Comparison of ENCODE assay signal across 17 cellular contexts in genomic region chr6:161127071-161127740, GRCh38.
A peak's percentile ranks its signal among the peaks of the same experiment; 100 is the strongest.
DNase-seq lines count a peak whose midpoint lies in the region; ATAC-seq, FAIRE-seq and TF ChIP-seq lines count a peak whose summit lies in the region.
"Had no signal": no experiment of that assay in that cellular context is flagged by ENCODE, and none has a peak within 500 bp of the region (broad histone marks: within the 10 kb centered on the region; RNA-seq: fewer than 3 reads in every experiment).

No MANE protein-coding gene starts in this region.

- H3K9me1 ChIP-seq in K562 (ENCODE audit: control insufficient read depth, insufficient read depth, low read length) = no peaks in the 10 kb centered on the region

- intact Hi-C loops in activated CD4-positive, alpha-beta memory T cell treated with anti-CD3 and anti-CD28 coated beads for 36 hours (cut with micrococcal nuclease) = loop anchor here (5.0 kb wide), 1 partner anchor 100 kb away; no protein-coding TSS in a partner anchor
- intact Hi-C loops in K562 (cut with micrococcal nuclease) = no loop called here

- H3K4me1 ChIP-seq in K562 (replicated peaks in 1 of 2; ENCODE audit: control insufficient read depth in 2 of 2, insufficient read depth in 2 of 2, low read length in 2 of 2) (no peaks in the 10 kb centered on the region), osteoblast (ENCODE audit: insufficient read depth, low read length) (peaks cover 7% of the 10 kb centered on the region)
- H3K4me1 ChIP-seq: Peyer's patch had no signal

- CTCF ChIA-PET in activated CD4-positive, alpha-beta memory T cell treated with anti-CD3 and anti-CD28 coated beads for 36 hours (lab: Charles Lee) = interaction anchor here (1.2 kb wide), 1 partner anchor 51 kb away, joined by 3 read pairs; no protein-coding TSS in a partner anchor
- CTCF ChIA-PET in activated CD4-positive, alpha-beta memory T cell treated with anti-CD3 and anti-CD28 coated beads, Interleukin-2, amount 10 ng/mL, durations not matched to agents 7 days and 5 days (lab: Charles Lee) = interaction anchor here (1.0 kb wide), 1 partner anchor 247 kb away, joined by 3 read pairs; no protein-coding TSS in a partner anchor
- CTCF ChIA-PET in K562 (lab: Yijun Ruan, JAX; ENCODE audit: low intra/inter-chr PET ratio) = no interaction called here
- CTCF ChIA-PET in activated CD8-positive, alpha-beta memory T cell treated with anti-CD3 and anti-CD28 coated beads, Interleukin-2, amount 10 ng/mL, durations not matched to agents 7 days and 5 days (lab: Charles Lee) = no interaction called here

- BruUV-seq in K562 (replicated peaks; lab: Mats Ljungman, UMichigan) = no TSS peak

- no peak for TF ChIP-seq POLR2A in K562 (conservative IDR thresholded peaks at IDR 0.05)

- H3K27me3 Mint-ChIP-seq in activated CD4-positive, alpha-beta memory T cell treated with anti-CD3 and anti-CD28 coated beads for 36 hours = no peaks in the 10 kb centered on the region
- H3K27me3 Mint-ChIP-seq in activated CD4-positive, alpha-beta memory T cell treated with anti-CD3 and anti-CD28 coated beads, Interleukin-2, amount 10 ng/mL, durations not matched to agents 7 days and 5 days = no peaks in the 10 kb centered on the region
- H3K27me3 Mint-ChIP-seq in activated CD8-positive, alpha-beta memory T cell treated with anti-CD3 and anti-CD28 coated beads, Interleukin-2, amount 10 ng/mL, durations not matched to agents 7 days and 5 days = no peaks in the 10 kb centered on the region
- H3K27me3 Mint-ChIP-seq: B cell had no signal

- H3K4me3 Mint-ChIP-seq in activated CD4-positive, alpha-beta memory T cell treated with anti-CD3 and anti-CD28 coated beads for 36 hours = no peak overlapping the region
- no peak overlapping the region for H3K4me3 Mint-ChIP-seq in activated CD4-positive, alpha-beta memory T cell treated with anti-CD3 and anti-CD28 coated beads, Interleukin-2, amount 10 ng/mL, durations not matched to agents 7 days and 5 days
- no peak overlapping the region for H3K4me3 Mint-ChIP-seq in activated CD8-positive, alpha-beta memory T cell treated with anti-CD3 and anti-CD28 coated beads, Interleukin-2, amount 10 ng/mL, durations not matched to agents 7 days and 5 days
- H3K4me3 Mint-ChIP-seq: B cell had no signal

- H3K27ac ChIP-seq in K562 (ENCODE audit: extremely low read depth, low read depth, low read length) = no peak overlapping the region
- peak overlapping the region; percentile 87 for H3K27ac ChIP-seq in osteoblast (ENCODE audit: low read depth, low read length)
- H3K27ac ChIP-seq: Peyer's patch had no signal

- peak overlapping the region; percentile 5 for H3K27ac Mint-ChIP-seq in activated CD4-positive, alpha-beta memory T cell treated with anti-CD3 and anti-CD28 coated beads for 36 hours
- no peak overlapping the region for H3K27ac Mint-ChIP-seq in activated CD4-positive, alpha-beta memory T cell treated with anti-CD3 and anti-CD28 coated beads, Interleukin-2, amount 10 ng/mL, durations not matched to agents 7 days and 5 days
- H3K27ac Mint-ChIP-seq in activated CD8-positive, alpha-beta memory T cell treated with anti-CD3 and anti-CD28 coated beads, Interleukin-2, amount 10 ng/mL, durations not matched to agents 7 days and 5 days = no peak overlapping the region
- H3K27ac Mint-ChIP-seq: B cell had no signal

- in situ Hi-C loops in K562 (cut with MboI) = no loop called here

- H2AFZ ChIP-seq in K562 (ENCODE audit: low read depth, low read length) (no peak overlapping the region), osteoblast (ENCODE audit: low read length) (no peak overlapping the region)

- no peak overlapping the region; a peak in 1 of 4 replicates for H3K9ac ChIP-seq in K562 (ENCODE audit: insufficient read depth in 1 of 2, low read depth in 2 of 2, low read length in 2 of 2)

- ATAC-seq in K562 = no peak
- ATAC-seq in HG02870 (IDR thresholded peaks at IDR 0.05; ENCODE audit: unreplicated experiment) = no peak
- no peak for ATAC-seq in activated CD8-positive, alpha-beta memory T cell treated with anti-CD3 and anti-CD28 coated beads, Interleukin-2, amount 10 ng/mL, durations not matched to agents 7 days and 5 days
- ATAC-seq: GM12878, Right ventricle myocardium inferior had no signal

- H3K9me3 ChIP-seq in K562 (replicated peaks; ENCODE audit: control insufficient read depth, insufficient read depth, low read depth, low read length) = peaks cover 3% of the 10 kb centered on the region; the same call in 1 of the 2 replicates
- no peaks in the 10 kb centered on the region for H3K9me3 ChIP-seq in osteoblast (ENCODE audit: low read depth, low read length)
- H3K9me3 ChIP-seq: Peyer's patch had no signal

- H3K4me2 ChIP-seq in K562 (ENCODE audit: insufficient read depth, low read length) = no peak overlapping the region
- H3K4me2 ChIP-seq in osteoblast (ENCODE audit: insufficient read depth, low read length) = no peak overlapping the region

- H4K20me1 ChIP-seq in K562 (replicated peaks; ENCODE audit: control insufficient read depth, insufficient read depth, low read length) = no peaks in the 10 kb centered on the region
- H4K20me1 ChIP-seq in osteoblast (ENCODE audit: insufficient read depth, low read length) = no peaks in the 10 kb centered on the region

- TF ChIP-seq RAD21 in K562 (CRISPR knock-in tag; conservative IDR thresholded peaks at IDR 0.05 in 1 of 2, IDR thresholded peaks at IDR 0.05 in 1 of 2) = no peak

- H3K4me3 ChIP-seq in K562 (no peak overlapping the region), osteoblast (ENCODE audit: insufficient read depth, low read length) (no peak overlapping the region)
- H3K4me3 ChIP-seq: GM12878, Peyer's patch had no signal

- TF ChIP-seq CTCF in K562 (IDR thresholded peaks at IDR 0.05 in 2 of 3, conservative IDR thresholded peaks at IDR 0.05 in 1 of 3; ENCODE audit: insufficient read depth in 2 of 3, low read depth in 1 of 3, low read length in 3 of 3) = no peak
- TF ChIP-seq CTCF in osteoblast (IDR thresholded peaks at IDR 0.05; ENCODE audit: extremely low read depth, low read depth, low read length) = no peak

- no peak for DNase-seq in activated CD4-positive, alpha-beta memory T cell treated with anti-CD3 and anti-CD28 coated beads for 36 hours
- no peak for DNase-seq in activated CD4-positive, alpha-beta memory T cell treated with anti-CD3 and anti-CD28 coated beads, Interleukin-2, amount 10 ng/mL, durations not matched to agents 7 days and 5 days
- DNase-seq in ELF-1 (ENCODE audit: low read depth, low spot score) (peak; percentile 92), K562 (ENCODE audit: extremely low read depth in 1 of 4, low spot score in 3 of 4) (no peak), osteoblast (ENCODE audit: insufficient read length, low spot score, missing footprints) (no peak)
- DNase-seq in activated CD8-positive, alpha-beta memory T cell treated with anti-CD3 and anti-CD28 coated beads, Interleukin-2, amount 10 ng/mL, durations not matched to agents 7 days and 5 days = no peak
- DNase-seq: COR-L47, DMS 273 treated with DMSO at 0.1 percent for 48 hours, KG1, NCI-H1105 treated with DMSO at 0.1 percent for 48 hours, NCI-H1694 treated with DMSO at 0.1 percent for 48 hours, Peyer's patch had no signal

- peaks cover 26% of the 10 kb centered on the region for H3K9me3 Mint-ChIP-seq in activated CD4-positive, alpha-beta memory T cell treated with anti-CD3 and anti-CD28 coated beads for 36 hours
- peaks cover 23% of the 10 kb centered on the region for H3K9me3 Mint-ChIP-seq in activated CD4-positive, alpha-beta memory T cell treated with anti-CD3 and anti-CD28 coated beads, Interleukin-2, amount 10 ng/mL, durations not matched to agents 7 days and 5 days
- peaks cover 9% of the 10 kb centered on the region for H3K9me3 Mint-ChIP-seq in activated CD8-positive, alpha-beta memory T cell treated with anti-CD3 and anti-CD28 coated beads, Interleukin-2, amount 10 ng/mL, durations not matched to agents 7 days and 5 days (ENCODE audit: low read depth)

- FAIRE-seq in K562 (lab: Jason Lieb, UNC) = no peak
- FAIRE-seq: GM12878, H54 had no signal

- H3K27me3 ChIP-seq in K562 (ENCODE audit: control insufficient read depth in 2 of 2, insufficient read depth in 2 of 2, low read length in 2 of 2) (no peaks in the 10 kb centered on the region), osteoblast (ENCODE audit: insufficient read depth, low read length) (no peaks in the 10 kb centered on the region)
- H3K27me3 ChIP-seq: Peyer's patch had no signal

- H3K36me3 ChIP-seq in K562 (ENCODE audit: control insufficient read depth, insufficient read depth, low read length) (peaks cover 34% of the 10 kb centered on the region), osteoblast (ENCODE audit: insufficient read depth, low read length) (peaks cover 9% of the 10 kb centered on the region)

- H3K79me2 ChIP-seq in K562 (ENCODE audit: control insufficient read depth, insufficient read depth, low read length) (no peaks in the 10 kb centered on the region), osteoblast (ENCODE audit: insufficient read depth, low read length) (no peaks in the 10 kb centered on the region)

- peaks cover 59% of the 10 kb centered on the region for H3K36me3 Mint-ChIP-seq in activated CD4-positive, alpha-beta memory T cell treated with anti-CD3 and anti-CD28 coated beads for 36 hours
- peaks cover 81% of the 10 kb centered on the region for H3K36me3 Mint-ChIP-seq in activated CD4-positive, alpha-beta memory T cell treated with anti-CD3 and anti-CD28 coated beads, Interleukin-2, amount 10 ng/mL, durations not matched to agents 7 days and 5 days (ENCODE audit: low read depth)
- H3K36me3 Mint-ChIP-seq in activated CD8-positive, alpha-beta memory T cell treated with anti-CD3 and anti-CD28 coated beads, Interleukin-2, amount 10 ng/mL, durations not matched to agents 7 days and 5 days = peaks cover 49% of the 10 kb centered on the region

- POLR2A ChIA-PET in activated CD4-positive, alpha-beta memory T cell treated with anti-CD3 and anti-CD28 coated beads for 36 hours (lab: Charles Lee) = interaction anchor here (1.5 kb wide), 1 partner anchor 134 kb away, joined by 4 read pairs; no protein-coding TSS in a partner anchor
- POLR2A ChIA-PET in activated CD4-positive, alpha-beta memory T cell treated with anti-CD3 and anti-CD28 coated beads, Interleukin-2, amount 10 ng/mL, durations not matched to agents 7 days and 5 days (lab: Charles Lee) = interaction anchor here (1.0 to 1.2 kb wide), 2 partner anchors 13 to 15 kb away, joined by 3 to 4 read pairs; no protein-coding TSS in a partner anchor
- POLR2A ChIA-PET in K562 (lab: Yijun Ruan, JAX) = interaction anchor here (0.5 to 1.4 kb wide), 4 partner anchors 13 to 128 kb away, joined by 3 to 5 read pairs (median 3); no protein-coding TSS in a partner anchor

- WGBS in K562 (ENCODE audit: insufficient coverage, low coverage, missing lambda C conversion rate) = 95% methylated on average over 7 of the region's 7 CpGs

- TF ChIP-seq EP300 in K562 (IDR thresholded peaks at IDR 0.05; ENCODE audit: low read length) = no peak

- H3K4me1 Mint-ChIP-seq in activated CD4-positive, alpha-beta memory T cell treated with anti-CD3 and anti-CD28 coated beads for 36 hours (ENCODE audit: low read depth) = peaks cover 16% of the 10 kb centered on the region
- H3K4me1 Mint-ChIP-seq in activated CD4-positive, alpha-beta memory T cell treated with anti-CD3 and anti-CD28 coated beads, Interleukin-2, amount 10 ng/mL, durations not matched to agents 7 days and 5 days = peaks cover 16% of the 10 kb centered on the region
- peaks cover 16% of the 10 kb centered on the region for H3K4me1 Mint-ChIP-seq in activated CD8-positive, alpha-beta memory T cell treated with anti-CD3 and anti-CD28 coated beads, Interleukin-2, amount 10 ng/mL, durations not matched to agents 7 days and 5 days
- H3K4me1 Mint-ChIP-seq: B cell had no signal

Comparison
In these comparisons a context has a peak if more than half of its experiments do, and no peak if none do; other contexts are left out.
1. CTCF ChIA-PET loops: an anchor here in activated CD4-positive, alpha-beta memory T cell treated with anti-CD3 and anti-CD28 coated beads for 36 hours (1.2 kb wide) and activated CD4-positive, alpha-beta memory T cell treated with anti-CD3 and anti-CD28 coated beads, Interleukin-2, amount 10 ng/mL, durations not matched to agents 7 days and 5 days (1.0 kb wide); none called in K562 and activated CD8-positive, alpha-beta memory T cell treated with anti-CD3 and anti-CD28 coated beads, Interleukin-2, amount 10 ng/mL, durations not matched to agents 7 days and 5 days.